In genomic region chr5:150428978-150429377, GRCh38 we compare ENCODE assay signal across 16 cellular contexts. TPM values are rescaled to one million over a fixed set of nuclear protein-coding genes. Genes with fewer than 3 reads are reported as not detected.
DNase-seq lines count a peak whose midpoint lies in the region; ATAC-seq, FAIRE-seq and TF ChIP-seq lines count a peak whose summit lies in the region.
"Had no signal": no experiment of that assay in that cellular context is flagged by ENCODE, and none has a peak within 500 bp of the region (broad histone marks: within the 10 kb centered on the region; RNA-seq: fewer than 3 reads in every experiment).

No MANE protein-coding gene starts in this region.

- peaks cover 0 to 23% of the 10 kb centered on the region in 2 experiments; a peak in 3 of 5 replicates for H3K27me3 ChIP-seq in K562 (ENCODE audit: control insufficient read depth in 2 of 2, insufficient read depth in 2 of 2, low read length in 2 of 2)
- no peaks in the 10 kb centered on the region for H3K27me3 ChIP-seq in pancreas

- TF ChIP-seq POLR2A in K562 (conservative IDR thresholded peaks at IDR 0.05), result no peak

- no peaks in the 10 kb centered on the region for H3K36me3 ChIP-seq in K562 (ENCODE audit: control insufficient read depth, insufficient read depth, low read length)
- no peaks in the 10 kb centered on the region for H3K36me3 ChIP-seq in pancreas

- peak overlapping the region; percentile 77 for H3K4me3 Mint-ChIP-seq in memory B cell
- no peak overlapping the region for H3K4me3 Mint-ChIP-seq in stimulated activated effector memory CD8-positive, alpha-beta T cell treated with anti-CD3 and anti-CD28 coated beads, Interleukin-12 subunit alpha, Interleukin-12 subunit beta, amount 100 ng/mL, for 72 hours
- H3K4me3 Mint-ChIP-seq: CD8-positive, alpha-beta T cell had no signal

- no peak for FAIRE-seq in K562 (lab: Jason Lieb, UNC)
- no peak for FAIRE-seq in pancreas (lab: Jason Lieb, UNC)

- no peaks in the 10 kb centered on the region for H3K9me1 ChIP-seq in K562 (ENCODE audit: control insufficient read depth, insufficient read depth, low read length)

- CTCF ChIA-PET in K562 (lab: Yijun Ruan, JAX; ENCODE audit: low intra/inter-chr PET ratio), result no interaction called here

- no peak overlapping the region for H3K27ac ChIP-seq in K562 (ENCODE audit: extremely low read depth, low read depth, low read length)
- no peak overlapping the region for H3K27ac ChIP-seq in pancreas
- H3K27ac ChIP-seq: SK-N-MC had no signal

- no peak overlapping the region for H3K4me2 ChIP-seq in K562 (ENCODE audit: insufficient read depth, low read length)

- in situ Hi-C loops in K562 (cut with MboI), result no loop called here

- no peak for TF ChIP-seq RAD21 in K562 (CRISPR knock-in tag; conservative IDR thresholded peaks at IDR 0.05 in 1 of 2, IDR thresholded peaks at IDR 0.05 in 1 of 2)

- no peak for DNase-seq in K562 (ENCODE audit: extremely low read depth in 1 of 4, low spot score in 3 of 4)
- DNase-seq in memory B cell (ENCODE audit: low spot score in 2 of 2), result no peak
- no peak for DNase-seq in stimulated activated effector memory CD8-positive, alpha-beta T cell treated with anti-CD3 and anti-CD28 coated beads, Interleukin-12 subunit alpha, Interleukin-12 subunit beta, amount 100 ng/mL, for 72 hours (ENCODE audit: low spot score in 2 of 2)
- DNase-seq in NCI-H345 treated with DMSO at 0.1 percent for 48 hours (lab: John Stamatoyannopoulos, UW; ENCODE audit: unreplicated experiment), result no peak
- DNase-seq in pancreas, result no peak
- DNase-seq in KG1 (lab: John Stamatoyannopoulos, UW), result no peak
- DNase-seq: CD8-positive, alpha-beta T cell; GF-D8; H7; KBM-7; NCI-H1092 treated with DMSO at 0.1 percent for 48 hours; NCI-H1694 treated with DMSO at 0.1 percent for 48 hours; NCI-H446 treated with DMSO at 0.1 percent for 48 hours; NCI-H748 treated with DMSO at 0.1 percent for 48 hours had no signal

- POLR2A ChIA-PET in K562 (lab: Yijun Ruan, JAX), result interaction anchor here (1.4 kb wide), 1 partner anchor 16 kb away, joined by 3 read pairs; no protein-coding TSS in a partner anchor

- intact Hi-C loops in K562 (cut with micrococcal nuclease), result no loop called here
- intact Hi-C loops in pancreas (cut with DNase I), result no loop called here

- no peaks in the 10 kb centered on the region for H4K20me1 ChIP-seq in K562 (replicated peaks; ENCODE audit: control insufficient read depth, insufficient read depth, low read length)

- H3K36me3 Mint-ChIP-seq in memory B cell, result no peaks in the 10 kb centered on the region
- no peaks in the 10 kb centered on the region for H3K36me3 Mint-ChIP-seq in stimulated activated effector memory CD8-positive, alpha-beta T cell treated with anti-CD3 and anti-CD28 coated beads, Interleukin-12 subunit alpha, Interleukin-12 subunit beta, amount 100 ng/mL, for 72 hours
- H3K36me3 Mint-ChIP-seq: CD8-positive, alpha-beta T cell had no signal

- H3K9me3 ChIP-seq in K562 (replicated peaks; ENCODE audit: control insufficient read depth, insufficient read depth, low read depth, low read length) (no peaks in the 10 kb centered on the region), pancreas (no peaks in the 10 kb centered on the region)

- H3K79me2 ChIP-seq in K562 (ENCODE audit: control insufficient read depth, insufficient read depth, low read length), result no peaks in the 10 kb centered on the region

- H3K9me3 Mint-ChIP-seq in memory B cell, result no peaks in the 10 kb centered on the region
- no peaks in the 10 kb centered on the region for H3K9me3 Mint-ChIP-seq in stimulated activated effector memory CD8-positive, alpha-beta T cell treated with anti-CD3 and anti-CD28 coated beads, Interleukin-12 subunit alpha, Interleukin-12 subunit beta, amount 100 ng/mL, for 72 hours
- H3K9me3 Mint-ChIP-seq: CD8-positive, alpha-beta T cell had no signal

- H3K9ac ChIP-seq in K562 (ENCODE audit: insufficient read depth in 1 of 2, low read depth in 2 of 2, low read length in 2 of 2), result peak overlapping the region in 1 of 2 experiments; percentile 82; a peak in 1 of 4 replicates

- H3K4me3 ChIP-seq in K562 (no peak overlapping the region), pancreas (no peak overlapping the region)
- H3K4me3 ChIP-seq: SK-N-MC had no signal

- H3K4me1 Mint-ChIP-seq in memory B cell, result peaks cover 35% of the 10 kb centered on the region
- no peaks in the 10 kb centered on the region for H3K4me1 Mint-ChIP-seq in stimulated activated effector memory CD8-positive, alpha-beta T cell treated with anti-CD3 and anti-CD28 coated beads, Interleukin-12 subunit alpha, Interleukin-12 subunit beta, amount 100 ng/mL, for 72 hours

- H3K27ac Mint-ChIP-seq in memory B cell, result peak overlapping the region; percentile 94
- H3K27ac Mint-ChIP-seq in stimulated activated effector memory CD8-positive, alpha-beta T cell treated with anti-CD3 and anti-CD28 coated beads, Interleukin-12 subunit alpha, Interleukin-12 subunit beta, amount 100 ng/mL, for 72 hours, result peak overlapping the region; percentile 60
- H3K27ac Mint-ChIP-seq: CD8-positive, alpha-beta T cell had no signal

- no peak overlapping the region for H2AFZ ChIP-seq in K562 (ENCODE audit: low read depth, low read length)

- BruUV-seq in K562 (replicated peaks; lab: Mats Ljungman, UMichigan), result no TSS peak

- no peaks in the 10 kb centered on the region for H3K27me3 Mint-ChIP-seq in memory B cell

- TF ChIP-seq CTCF in K562 (IDR thresholded peaks at IDR 0.05 in 2 of 3, conservative IDR thresholded peaks at IDR 0.05 in 1 of 3; ENCODE audit: insufficient read depth in 2 of 3, low read depth in 1 of 3, low read length in 3 of 3) (no peak), pancreas (IDR thresholded peaks at IDR 0.05) (no peak)

- WGBS in K562 (ENCODE audit: insufficient coverage, low coverage, missing lambda C conversion rate), result 77% methylated on average over 4 of the region's 5 CpGs
- 89 to 96% methylated on average over 5 of the region's 5 CpGs for WGBS in pancreas, 2 donors

- ATAC-seq in K562, result no peak
- no peak for ATAC-seq in memory B cell (ENCODE audit: low read depth)
- no peak for ATAC-seq in stimulated activated effector memory CD8-positive, alpha-beta T cell treated with anti-CD3 and anti-CD28 coated beads, Interleukin-12 subunit alpha, Interleukin-12 subunit beta, amount 100 ng/mL, for 72 hours
- ATAC-seq in GM21528 (IDR thresholded peaks at IDR 0.05; ENCODE audit: low FRiP score, unreplicated experiment), result no peak
- no peak for ATAC-seq in pancreas
- ATAC-seq: CD8-positive, alpha-beta T cell had no signal

- no peak for TF ChIP-seq EP300 in K562 (IDR thresholded peaks at IDR 0.05; ENCODE audit: low read length)

- H3K4me1 ChIP-seq in K562 (replicated peaks in 1 of 2; ENCODE audit: control insufficient read depth in 2 of 2, insufficient read depth in 2 of 2, low read length in 2 of 2) (peaks cover 8 to 19% of the 10 kb centered on the region in 2 experiments; a peak in 4 of 5 replicates), pancreas (no peaks in the 10 kb centered on the region)

TF ChIP-seq in K562, 482 proteins besides CTCF, POLR2A, EP300 and RAD21:
- TF ChIP-seq ZNF583 (CRISPR knock-in tag; IDR thresholded peaks at IDR 0.05) (no peak), SAFB (IDR thresholded peaks at IDR 0.05; ENCODE audit: borderline replicate concordance, low read depth, low read length) (peak; percentile 69; the same call in 1 of the 2 replicates)

RNA-seq across cellular contexts. Expression of gene CD74, which starts 16.3 kb away (rescaled TPM):
- not detected in 2 replicates for total RNA-seq in K562 (2011; cell fraction: chromatin; rRNA removed; ENCODE audit: low replicate concordance)
- total RNA-seq in K562 (2011; cell fraction: nucleolus; rRNA removed), result not detected in 2 replicates
- not detected in 2 replicates for total RNA-seq in K562 (2011; cell fraction: nucleoplasm; rRNA removed)
- total RNA-seq in K562 (2014; rRNA removed), result 1.00 and 1.1 TPM in 2 replicates
- 0.18 TPM in 1 of 2 replicates, not detected in the other for total RNA-seq in K562 (2014; rRNA removed; fragmentation: Illumina TruSeq; extraction: Trizol)
- total RNA-seq in K562 (2015; rRNA removed; fragmentation: Illumina TruSeq; extraction: Trizol), result 0.65 and 0.87 TPM in 2 replicates
- total RNA-seq in K562 (2021), result 4.8 and 6.0 TPM in 2 replicates
- polyA plus RNA-seq in K562 (2011; rRNA removed), result 0.07 and 0.22 TPM in 2 replicates
- 0.22 and 0.27 TPM in 2 replicates for polyA plus RNA-seq in K562 (2011; cell fraction: cytosol; rRNA removed)
- 0.23 TPM in 1 of 2 replicates, not detected in the other for polyA plus RNA-seq in K562 (2011; cell fraction: nucleus; rRNA removed)
- polyA plus RNA-seq in K562 (2012), result 0.82 and 2.1 TPM in 2 replicates
- polyA plus RNA-seq in K562 (2014; fragmentation: Illumina TruSeq; extraction: Trizol), result 0.40 and 1.1 TPM in 2 replicates
- polyA plus RNA-seq in K562 (2014; fragmentation: Nextera tagmentation; extraction: Ambion mirVana), result under 1 TPM; 0.21 to 0.24 TPM
- 0.32 and 1.9 TPM in 2 replicates for polyA plus RNA-seq in K562 (2014; rRNA removed)
- polyA minus RNA-seq in K562 (2011; rRNA and poly(A)+ RNA removed), result 0.18 TPM in 1 of 2 replicates, not detected in the other
- polyA minus RNA-seq in K562 (2011; cell fraction: cytosol; rRNA and poly(A)+ RNA removed), result 1.5 TPM in 1 of 2 replicates, not detected in the other
- polyA minus RNA-seq in K562 (2011; cell fraction: nucleus; rRNA and poly(A)+ RNA removed), result not detected in 2 replicates
- 1,000 to 10,000 TPM in 1 of 6 donors, 100 to 1,000 TPM in 3, 10 to 100 TPM in 2; 67.2 to 1,206 (median 163) TPM for total RNA-seq in pancreas
- 100 to 1,000 TPM; 138 to 141 TPM for polyA plus RNA-seq in pancreas

RNA-seq across cellular contexts. Expression of gene RPS14, which starts 20.6 kb away (rescaled TPM):
- 265 and 394 TPM in 2 replicates for total RNA-seq in K562 (2011; cell fraction: chromatin; rRNA removed; ENCODE audit: low replicate concordance)
- 818 and 919 TPM in 2 replicates for total RNA-seq in K562 (2011; cell fraction: nucleolus; rRNA removed)
- 1,009 and 1,942 TPM in 2 replicates for total RNA-seq in K562 (2011; cell fraction: nucleoplasm; rRNA removed)
- total RNA-seq in K562 (2014; rRNA removed) (3,004 and 3,238 TPM in 2 replicates), K562 (2014; rRNA removed; fragmentation: Illumina TruSeq; extraction: Trizol) (3,003 and 3,017 TPM in 2 replicates), K562 (2015; rRNA removed; fragmentation: Illumina TruSeq; extraction: Trizol) (2,679 and 2,873 TPM in 2 replicates), K562 (2021) (3,285 and 3,523 TPM in 2 replicates), pancreas (1,000 to 10,000 TPM; 1,164 to 1,840 (median 1,380) TPM)
- polyA plus RNA-seq in K562 (2011; rRNA removed) (5,983 and 6,751 TPM in 2 replicates), K562 (2014; fragmentation: Illumina TruSeq; extraction: Trizol) (3,907 and 4,185 TPM in 2 replicates), K562 (2014; fragmentation: Nextera tagmentation; extraction: Ambion mirVana) (1,000 to 10,000 TPM; 1,824 to 2,512 TPM), K562 (2014; rRNA removed) (4,384 and 5,321 TPM in 2 replicates), pancreas (1,000 to 10,000 TPM; 2,004 to 2,138 TPM)
- 5,490 and 8,746 TPM in 2 replicates for polyA plus RNA-seq in K562 (2011; cell fraction: cytosol; rRNA removed)
- polyA plus RNA-seq in K562 (2011; cell fraction: nucleus; rRNA removed), result 1,361 and 2,299 TPM in 2 replicates
- 4,665 and 5,719 TPM in 2 replicates for polyA plus RNA-seq in K562 (2012)
- polyA minus RNA-seq in K562 (2011; rRNA and poly(A)+ RNA removed), result 3,342 and 3,929 TPM in 2 replicates
- polyA minus RNA-seq in K562 (2011; cell fraction: cytosol; rRNA and poly(A)+ RNA removed), result 682 and 753 TPM in 2 replicates
- polyA minus RNA-seq in K562 (2011; cell fraction: nucleus; rRNA and poly(A)+ RNA removed), result 162 and 371 TPM in 2 replicates

Comparison
In these comparisons a context has a peak if more than half of its experiments do, and no peak if none do; other contexts are left out.
1. RNA of gene CD74, which starts 16.3 kb away (total RNA-seq): 67.2 to 1,206 TPM in pancreas; 0.18 to 6.0 TPM in K562; every median in the first group is over 4 times any median in the second.